In the genomic region with DNA sequence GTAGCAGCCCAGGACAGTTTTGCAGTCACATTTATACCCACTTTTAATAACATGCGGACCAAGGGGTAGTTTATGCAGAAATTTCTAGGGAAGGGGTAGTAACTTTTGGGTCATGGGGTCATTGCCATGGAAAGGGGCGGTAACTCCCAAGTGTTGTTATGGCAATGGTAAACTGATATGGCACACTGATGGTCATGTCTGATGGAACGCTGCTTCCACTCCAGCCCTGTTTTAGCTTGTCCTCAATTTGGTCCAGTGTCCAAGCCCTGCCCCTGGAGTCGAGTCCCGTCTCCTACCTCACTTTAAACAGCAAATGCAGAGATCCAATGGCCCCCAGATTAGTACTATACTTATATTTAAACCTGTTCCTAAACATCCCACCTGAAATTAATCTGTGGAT, we compare ENCODE assay signal across 17 cellular contexts. TPM values are rescaled to one million over a fixed set of nuclear protein-coding genes. Genes with fewer than 3 reads are reported as not detected.
DNase-seq lines count a peak whose midpoint lies in the region; ATAC-seq and TF ChIP-seq lines count a peak whose summit lies in the region.
"Had no signal": no experiment of that assay in that cellular context is flagged by ENCODE, and none has a peak within 500 bp of the region (broad histone marks: within the 10 kb centered on the region; RNA-seq: fewer than 3 reads in every experiment).

No MANE protein-coding gene starts in this region.

- no peak for ATAC-seq in GM18498 (IDR thresholded peaks at IDR 0.05; ENCODE audit: unreplicated experiment)

- no peaks in the 10 kb centered on the region for H3K36me3 Mint-ChIP-seq in endothelial cell (ENCODE audit: low read depth, unreplicated experiment)
- H3K36me3 Mint-ChIP-seq in nephron progenitor cell (ENCODE audit: low read depth) = no peaks in the 10 kb centered on the region
- no peaks in the 10 kb centered on the region for H3K36me3 Mint-ChIP-seq in activated naive CD8-positive, alpha-beta T cell treated with anti-CD3 and anti-CD28 coated beads for 36 hours
- H3K36me3 Mint-ChIP-seq: CD4-positive, alpha-beta memory T cell had no signal

- H3K27ac Mint-ChIP-seq in endothelial cell (ENCODE audit: unreplicated experiment) (peak overlapping the region; percentile 33), nephron progenitor cell (peak overlapping the region; percentile 4)
- H3K27ac Mint-ChIP-seq in activated naive CD8-positive, alpha-beta T cell treated with anti-CD3 and anti-CD28 coated beads for 36 hours = no peak overlapping the region
- H3K27ac Mint-ChIP-seq: CD4-positive, alpha-beta memory T cell had no signal

- TF ChIP-seq CTCF in endothelial cell (IDR thresholded peaks at IDR 0.05; ENCODE audit: unreplicated experiment) = no peak
- no peak for TF ChIP-seq CTCF in nephron progenitor cell (IDR thresholded peaks at IDR 0.05)

- H3K4me3 Mint-ChIP-seq in endothelial cell (ENCODE audit: unreplicated experiment) = no peak overlapping the region
- no peak overlapping the region for H3K4me3 Mint-ChIP-seq in nephron progenitor cell
- H3K4me3 Mint-ChIP-seq in activated naive CD8-positive, alpha-beta T cell treated with anti-CD3 and anti-CD28 coated beads for 36 hours = no peak overlapping the region
- H3K4me3 Mint-ChIP-seq: CD4-positive, alpha-beta memory T cell had no signal

- DNase-seq in endothelial cell (ENCODE audit: low spot score) (no peak), left kidney (ENCODE audit: low read depth, low spot score) (peak; percentile 61), nephron progenitor cell (no peak), T-helper 2 cell (no peak)
- DNase-seq in activated naive CD8-positive, alpha-beta T cell treated with anti-CD3 and anti-CD28 coated beads for 36 hours = no peak
- DNase-seq: C1 segment of cervical spinal cord; Calu3; CD4-positive, alpha-beta memory T cell; COR-L47; DND-41; GM23248; H7; HCEC 1CT had no signal

- H3K9me3 Mint-ChIP-seq in endothelial cell (ENCODE audit: unreplicated experiment) (no peaks in the 10 kb centered on the region), nephron progenitor cell (peaks cover 16% of the 10 kb centered on the region)
- no peaks in the 10 kb centered on the region for H3K9me3 Mint-ChIP-seq in activated naive CD8-positive, alpha-beta T cell treated with anti-CD3 and anti-CD28 coated beads for 36 hours
- H3K9me3 Mint-ChIP-seq: CD4-positive, alpha-beta memory T cell had no signal

- H3K4me1 Mint-ChIP-seq in endothelial cell (ENCODE audit: unreplicated experiment) (no peaks in the 10 kb centered on the region), nephron progenitor cell (peaks cover 22% of the 10 kb centered on the region)
- H3K4me1 Mint-ChIP-seq in activated naive CD8-positive, alpha-beta T cell treated with anti-CD3 and anti-CD28 coated beads for 36 hours = no peaks in the 10 kb centered on the region
- H3K4me1 Mint-ChIP-seq: CD4-positive, alpha-beta memory T cell had no signal

- peaks cover 2% of the 10 kb centered on the region for H3K27me3 Mint-ChIP-seq in endothelial cell (ENCODE audit: unreplicated experiment)
- no peaks in the 10 kb centered on the region for H3K27me3 Mint-ChIP-seq in nephron progenitor cell (ENCODE audit: low read depth, poor library complexity)
- no peaks in the 10 kb centered on the region for H3K27me3 Mint-ChIP-seq in activated naive CD8-positive, alpha-beta T cell treated with anti-CD3 and anti-CD28 coated beads for 36 hours

RNA-seq across cellular contexts. Expression of a gene that starts 11.2 kb away (rescaled TPM):
- total RNA-seq in endothelial cell (ENCODE audit: unreplicated experiment) = 1.0 TPM
- total RNA-seq in activated naive CD8-positive, alpha-beta T cell treated with anti-CD3 and anti-CD28 coated beads for 36 hours = not detected
- total RNA-seq: A172; A673; CD4-positive, alpha-beta memory T cell; H7 had no signal

RNA-seq across cellular contexts. Expression of a gene that starts 29.8 kb away (rescaled TPM):
- total RNA-seq in endothelial cell (ENCODE audit: unreplicated experiment) = 1.4 TPM
- not detected for total RNA-seq in activated naive CD8-positive, alpha-beta T cell treated with anti-CD3 and anti-CD28 coated beads for 36 hours
- total RNA-seq: A172; A673; CD4-positive, alpha-beta memory T cell; GM23248 had no signal

RNA-seq across cellular contexts. Expression of a gene that starts 44.9 kb away (rescaled TPM):
- not detected for total RNA-seq in endothelial cell (ENCODE audit: unreplicated experiment)
- not detected for total RNA-seq in activated naive CD8-positive, alpha-beta T cell treated with anti-CD3 and anti-CD28 coated beads for 36 hours
- total RNA-seq: A172; A673; Calu3; CD4-positive, alpha-beta memory T cell; GM23248; H1; H7 had no signal

RNA-seq across cellular contexts. Expression of a gene that starts 57.7 kb away (rescaled TPM):
- total RNA-seq in endothelial cell (ENCODE audit: unreplicated experiment) = 3.0 TPM
- total RNA-seq in activated naive CD8-positive, alpha-beta T cell treated with anti-CD3 and anti-CD28 coated beads for 36 hours = not detected
- total RNA-seq: A172, GM23248 had no signal
